ENCODE assay signal across 13 cellular contexts in the genomic region with DNA sequence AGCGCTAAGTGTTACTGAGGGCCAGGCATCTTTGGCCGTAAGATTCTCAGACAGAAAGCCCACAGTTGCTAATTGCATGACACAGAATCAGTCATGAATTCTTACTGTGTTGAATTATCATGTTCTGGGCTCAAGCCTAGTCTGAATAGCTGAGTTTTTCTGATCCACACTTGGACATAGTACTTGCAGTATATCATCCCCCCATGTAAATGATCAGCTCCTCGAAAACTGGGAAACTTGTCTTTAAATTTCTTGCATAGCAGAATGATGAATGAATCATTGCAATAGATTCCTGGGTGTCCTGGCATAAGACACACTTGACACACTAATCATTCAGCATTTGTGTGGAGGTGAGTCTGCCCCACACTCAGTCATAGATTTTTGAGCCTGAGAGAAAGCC. TPM values are rescaled to one million over a fixed set of nuclear protein-coding genes. Genes with fewer than 3 reads are reported as not detected.
DNase-seq lines count a peak whose midpoint lies in the region; ATAC-seq, FAIRE-seq and TF ChIP-seq lines count a peak whose summit lies in the region.
"Had no signal": no experiment of that assay in that cellular context is flagged by ENCODE, and none has a peak within 500 bp of the region (broad histone marks: within the 10 kb centered on the region; RNA-seq: fewer than 3 reads in every experiment).

No MANE protein-coding gene starts in this region.

- no peak for FAIRE-seq in bronchial epithelial cell (lab: Jason Lieb, UNC)
- FAIRE-seq: endothelial cell of umbilical vein had no signal

- H3K9me3 Mint-ChIP-seq in CD4-positive, CD25-positive, alpha-beta regulatory T cell, result peaks cover 0 to 1% (median 0%) of the 10 kb centered on the region in 7 donors

- H3K27me3 ChIP-seq in CD4-positive, CD25-positive, alpha-beta regulatory T cell (ENCODE audit: control insufficient read depth, insufficient read depth, low read length), result peaks cover 2% of the 10 kb centered on the region
- no peaks in the 10 kb centered on the region for H3K27me3 ChIP-seq in bronchial epithelial cell (ENCODE audit: control insufficient read depth, insufficient read depth, low read length)
- no peaks in the 10 kb centered on the region for H3K27me3 ChIP-seq in neural cell (ENCODE audit: insufficient read depth, low read depth, low read length)

- H3K4me3 ChIP-seq in CD4-positive, CD25-positive, alpha-beta regulatory T cell (ENCODE audit: low read depth, low read length), result peak overlapping the region; percentile 2
- no peak overlapping the region for H3K4me3 ChIP-seq in bronchial epithelial cell (ENCODE audit: low read depth, low read length)
- H3K4me3 ChIP-seq in neural cell (ENCODE audit: low read length), result peak overlapping the region; percentile 93

- no peak for TF ChIP-seq EP300 in neural cell (conservative IDR thresholded peaks at IDR 0.05; ENCODE audit: poor library complexity, severe bottlenecking)

- H3K4me1 Mint-ChIP-seq in CD4-positive, CD25-positive, alpha-beta regulatory T cell, result peaks cover 13 to 49% (median 42%) of the 10 kb centered on the region in 4 donors

- H3K27ac ChIP-seq in CD4-positive, CD25-positive, alpha-beta regulatory T cell (ENCODE audit: insufficient read depth, low read length, poor library complexity, severe bottlenecking), result no peak overlapping the region
- no peak overlapping the region for H3K27ac ChIP-seq in neural cell (ENCODE audit: low read length)
- H3K27ac ChIP-seq: HL-60 had no signal

- H3K9me2 ChIP-seq in neural cell (ENCODE audit: insufficient read depth, low read length), result no peaks in the 10 kb centered on the region

- peaks cover 15% of the 10 kb centered on the region for H3K79me2 ChIP-seq in neural cell (replicated peaks; ENCODE audit: insufficient read depth, low read length)

- no peak overlapping the region for H3K27ac Mint-ChIP-seq in CD4-positive, CD25-positive, alpha-beta regulatory T cell

- H2AFZ ChIP-seq in neural cell (ENCODE audit: low read depth, low read length), result no peak overlapping the region

- no peak for ATAC-seq in CD4-positive, CD25-positive, alpha-beta regulatory T cell (ENCODE audit: low read depth in 2 of 2)
- no peak for ATAC-seq in left colon

- H3K36me3 ChIP-seq in CD4-positive, CD25-positive, alpha-beta regulatory T cell (ENCODE audit: control insufficient read depth, insufficient read depth, low read length), result peaks cover 4% of the 10 kb centered on the region
- H3K36me3 ChIP-seq in bronchial epithelial cell (ENCODE audit: control insufficient read depth, insufficient read depth, low read length) (no peaks in the 10 kb centered on the region), neural cell (ENCODE audit: insufficient read depth, low read length) (no peaks in the 10 kb centered on the region)

- no peaks in the 10 kb centered on the region for H3K9me3 ChIP-seq in CD4-positive, CD25-positive, alpha-beta regulatory T cell (ENCODE audit: control insufficient read depth in 2 of 2, low read length in 2 of 2)
- H3K9me3 ChIP-seq in neural cell (ENCODE audit: low read length), result no peaks in the 10 kb centered on the region

- H3K27me3 Mint-ChIP-seq in CD4-positive, CD25-positive, alpha-beta regulatory T cell, result no peaks in the 10 kb centered on the region

- peak overlapping the region; percentile 47 for H3K4me2 ChIP-seq in neural cell (ENCODE audit: low read length)

- H3F3A ChIP-seq in neural cell (ENCODE audit: insufficient read depth, low read length, poor library complexity, severe bottlenecking), result no peaks in the 10 kb centered on the region

- intact Hi-C loops in left colon (cut with DNase I, micrococcal nuclease), result loop anchor here in 1 of 2 donors (10.0 kb wide), 1 partner anchor 76 kb away; no protein-coding TSS in a partner anchor

- H3K36me3 Mint-ChIP-seq in CD4-positive, CD25-positive, alpha-beta regulatory T cell, result peaks cover 4% of the 10 kb centered on the region

- DNase-seq in CD4-positive, CD25-positive, alpha-beta regulatory T cell, result no peak
- peak; percentile 46 for DNase-seq in ELR (ENCODE audit: low read depth)
- DNase-seq in bronchial epithelial cell (ENCODE audit: low read depth), result peak; percentile 42
- DNase-seq in GM19238 (ENCODE audit: insufficient read length, low spot score), result no peak
- no peak for DNase-seq in left colon
- no peak for DNase-seq in NCI-H146 (lab: John Stamatoyannopoulos, UW)
- no peak for DNase-seq in NCI-H187 treated with DMSO at 0.1 percent for 48 hours (lab: John Stamatoyannopoulos, UW)
- DNase-seq: activated T-cell treated with anti-CD3 and anti-CD28 coated beads, Interleukin-2, amount 50 U/mL, for 48 hours; Calu3; NCI-H2081 had no signal

- H4K20me1 ChIP-seq in neural cell (ENCODE audit: insufficient read depth), result no peaks in the 10 kb centered on the region

- H3K9ac ChIP-seq in neural cell (ENCODE audit: low read length), result no peak overlapping the region

- TF ChIP-seq RAD21 in neural cell (conservative IDR thresholded peaks at IDR 0.05), result no peak

- TF ChIP-seq CTCF in bronchial epithelial cell (IDR thresholded peaks at IDR 0.05; ENCODE audit: insufficient read depth, low read length, severe bottlenecking) (no peak), neural cell (IDR thresholded peaks at IDR 0.05; ENCODE audit: poor library complexity, severe bottlenecking) (no peak)

- H3K4me1 ChIP-seq in CD4-positive, CD25-positive, alpha-beta regulatory T cell (ENCODE audit: control insufficient read depth, insufficient read depth, low read length, poor library complexity, severe bottlenecking), result peaks cover 22% of the 10 kb centered on the region

- H3K4me3 Mint-ChIP-seq in CD4-positive, CD25-positive, alpha-beta regulatory T cell, result peak overlapping the region; percentile 94 to 98 (median 94)

TF ChIP-seq in neural cell, 6 proteins besides CTCF, POLR2A, EP300 and RAD21:
- TF ChIP-seq SMC3 (conservative IDR thresholded peaks at IDR 0.05; ENCODE audit: poor library complexity) (no peak), POLR2AphosphoS5 (IDR thresholded peaks at IDR 0.05) (no peak), MXI1 (conservative IDR thresholded peaks at IDR 0.05; ENCODE audit: poor library complexity, severe bottlenecking) (no peak), TAF1 (IDR thresholded peaks at IDR 0.05; ENCODE audit: low read depth) (no peak), EZH2 (IDR thresholded peaks at IDR 0.05; ENCODE audit: borderline replicate concordance, insufficient read depth, low read length, poor library complexity, severe bottlenecking) (no peak)
- TF ChIP-seq, protein P1, sequence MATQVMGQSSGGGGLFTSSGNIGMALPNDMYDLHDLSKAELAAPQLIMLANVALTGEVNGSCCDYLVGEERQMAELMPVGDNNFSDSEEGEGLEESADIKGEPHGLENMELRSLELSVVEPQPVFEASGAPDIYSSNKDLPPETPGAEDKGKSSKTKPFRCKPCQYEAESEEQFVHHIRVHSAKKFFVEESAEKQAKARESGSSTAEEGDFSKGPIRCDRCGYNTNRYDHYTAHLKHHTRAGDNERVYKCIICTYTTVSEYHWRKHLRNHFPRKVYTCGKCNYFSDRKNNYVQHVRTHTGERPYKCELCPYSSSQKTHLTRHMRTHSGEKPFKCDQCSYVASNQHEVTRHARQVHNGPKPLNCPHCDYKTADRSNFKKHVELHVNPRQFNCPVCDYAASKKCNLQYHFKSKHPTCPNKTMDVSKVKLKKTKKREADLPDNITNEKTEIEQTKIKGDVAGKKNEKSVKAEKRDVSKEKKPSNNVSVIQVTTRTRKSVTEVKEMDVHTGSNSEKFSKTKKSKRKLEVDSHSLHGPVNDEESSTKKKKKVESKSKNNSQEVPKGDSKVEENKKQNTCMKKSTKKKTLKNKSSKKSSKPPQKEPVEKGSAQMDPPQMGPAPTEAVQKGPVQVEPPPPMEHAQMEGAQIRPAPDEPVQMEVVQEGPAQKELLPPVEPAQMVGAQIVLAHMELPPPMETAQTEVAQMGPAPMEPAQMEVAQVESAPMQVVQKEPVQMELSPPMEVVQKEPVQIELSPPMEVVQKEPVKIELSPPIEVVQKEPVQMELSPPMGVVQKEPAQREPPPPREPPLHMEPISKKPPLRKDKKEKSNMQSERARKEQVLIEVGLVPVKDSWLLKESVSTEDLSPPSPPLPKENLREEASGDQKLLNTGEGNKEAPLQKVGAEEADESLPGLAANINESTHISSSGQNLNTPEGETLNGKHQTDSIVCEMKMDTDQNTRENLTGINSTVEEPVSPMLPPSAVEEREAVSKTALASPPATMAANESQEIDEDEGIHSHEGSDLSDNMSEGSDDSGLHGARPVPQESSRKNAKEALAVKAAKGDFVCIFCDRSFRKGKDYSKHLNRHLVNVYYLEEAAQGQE (IDR thresholded peaks at IDR 0.05; ENCODE audit: borderline replicate concordance), result no peak

RNA-seq across cellular contexts. Expression of gene MLYCD, which starts 2.2 kb away (rescaled TPM):
- total RNA-seq in CD4-positive, CD25-positive, alpha-beta regulatory T cell, result 6.5 TPM
- 1 to 10 TPM; 1.9 to 3.0 (median 2.2) TPM for polyA plus RNA-seq in CD4-positive, CD25-positive, alpha-beta regulatory T cell
- total RNA-seq in bronchial epithelial cell, result 2.4 and 2.6 TPM in 2 replicates
- polyA plus RNA-seq in neural cell, result 2.4 and 3.3 TPM in 2 replicates
- 11.0 and 11.2 TPM in 2 replicates for polyA minus RNA-seq in neural cell
- total RNA-seq in left colon, result 1 to 10 TPM; 8.7 to 9.8 TPM

RNA-seq across cellular contexts. Expression of gene OSGIN1, which starts 51.9 kb away (rescaled TPM):
- total RNA-seq in CD4-positive, CD25-positive, alpha-beta regulatory T cell, result 0.72 TPM
- under 1 TPM in 1 of 4 donors, not detected in 3; 0.29 TPM for polyA plus RNA-seq in CD4-positive, CD25-positive, alpha-beta regulatory T cell
- total RNA-seq in bronchial epithelial cell (1.1 and 1.8 TPM in 2 replicates), left colon (10 to 100 TPM; 14.5 to 14.7 TPM)
- 2.1 TPM in 1 of 2 replicates, not detected in the other for polyA plus RNA-seq in neural cell
- 0.73 and 2.1 TPM in 2 replicates for polyA minus RNA-seq in neural cell

Comparison
In these comparisons a context has a peak if more than half of its experiments do, and no peak if none do; other contexts are left out.
1. DNase-seq: peak in ELR (single experiment) and bronchial epithelial cell (single experiment); none in CD4-positive, CD25-positive, alpha-beta regulatory T cell (0 of 3), GM19238 (single experiment), left colon (0 of 2), NCI-H146 (single experiment) and NCI-H187 treated with DMSO at 0.1 percent for 48 hours (single experiment).